In the genomic region with DNA sequence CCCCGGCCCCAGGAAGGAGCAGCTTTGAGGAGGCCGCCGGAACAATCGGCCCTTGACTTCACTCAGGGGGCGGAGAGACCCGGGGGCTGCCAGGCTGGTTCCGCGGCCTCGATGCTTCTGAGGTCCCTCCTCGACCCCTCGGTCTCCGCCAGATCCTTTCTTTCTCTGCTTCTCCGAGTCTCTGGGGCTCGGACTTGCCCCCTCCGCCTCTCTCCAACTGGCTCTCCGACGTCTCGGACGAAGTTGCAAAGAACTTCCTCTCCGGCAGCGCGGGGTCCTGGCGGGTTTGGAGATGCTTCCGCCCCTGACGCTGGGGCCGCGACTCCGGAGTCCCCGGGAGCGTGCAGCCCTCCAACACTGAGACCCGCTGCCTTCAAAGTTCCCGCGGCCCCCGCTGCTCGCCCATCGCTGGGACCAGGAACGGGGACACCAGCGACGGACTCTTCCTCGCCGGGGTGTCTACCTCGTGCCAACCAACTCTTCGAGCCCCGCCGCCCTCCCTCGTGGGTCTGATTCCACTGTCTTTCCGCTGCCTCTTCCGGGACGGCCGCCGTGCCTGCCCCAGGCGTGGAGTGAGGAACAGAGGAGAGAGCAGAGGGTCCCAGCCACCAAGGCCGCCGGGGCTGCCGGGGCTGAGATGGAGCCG, we compare ENCODE assay signal across 8 cellular contexts. TPM values are rescaled to one million over a fixed set of nuclear protein-coding genes. Genes with fewer than 3 reads are reported as not detected.
DNase-seq lines count a peak whose midpoint lies in the region; ATAC-seq and TF ChIP-seq lines count a peak whose summit lies in the region.

No MANE protein-coding gene starts in this region.

- H3K9me1 ChIP-seq in IMR-90 (ENCODE audit: insufficient read depth, low read length) = no peaks in the 10 kb centered on the region

- no peak overlapping the region for H2BK20ac ChIP-seq in IMR-90 (ENCODE audit: low read depth, low read length)

- dilution Hi-C loops in IMR-90 (cut with HindIII; ENCODE audit: low sequenced_read_pairs, unreplicated experiment) = no loop called here

- BruUV-seq in IMR-90 (replicated peaks; lab: Mats Ljungman, UMichigan) = no TSS peak

- POLR2A ChIA-PET in IMR-90 (lab: Charles Lee; ENCODE audit: unreplicated experiment) = no interaction called here

- intact Hi-C loops in IMR-90 (cut with micrococcal nuclease) = no loop called here

- peaks cover 3% of the 10 kb centered on the region; the same call in 1 of the 2 replicates for H3K4me1 ChIP-seq in IMR-90 (ENCODE audit: control insufficient read depth, insufficient read depth, low read length)

- H2AK9ac ChIP-seq in IMR-90 (replicated peaks; ENCODE audit: low read depth, low read length, poor library complexity) = no peak overlapping the region

- DNase-seq in NCI-H1092 treated with DMSO at 0.1 percent for 48 hours (lab: John Stamatoyannopoulos, UW) (peak; percentile 71), NCI-H1092 (lab: John Stamatoyannopoulos, UW) (no peak), IMR-90 (no peak), coronary artery (ENCODE audit: low spot score) (no peak), skeletal muscle cell (ENCODE audit: low read depth) (no peak), HUDEP-2 (lab: John Stamatoyannopoulos, UW; ENCODE audit: unreplicated experiment in 76 of 76) (no peak), SHP77 (lab: John Stamatoyannopoulos, UW) (no peak)
- DNase-seq in central memory CD4-positive, alpha-beta T cell = no peak

- WGBS in IMR-90 (ENCODE audit: extremely low coverage in 2 of 2, insufficient read length in 1 of 2), 2 experiments = 8% methylated on average over 12 of the region's 56 CpGs; no CpG with 5 or more reads in 1 of the 2 experiments

- peaks cover 10% of the 10 kb centered on the region for H3K9me3 ChIP-seq in IMR-90 (ENCODE audit: control insufficient read depth, insufficient read depth, low read length)

- H2BK15ac ChIP-seq in IMR-90 (ENCODE audit: low read depth, low read length) = no peak overlapping the region

- H3K18ac ChIP-seq in IMR-90 (ENCODE audit: low read depth, low read length) = no peak overlapping the region

- no peak overlapping the region for H3K14ac ChIP-seq in IMR-90 (replicated peaks; ENCODE audit: low read depth, low read length)

- no peak overlapping the region for H4K91ac ChIP-seq in IMR-90 (ENCODE audit: insufficient read depth, low read depth, low read length)

- H3K27ac ChIP-seq in IMR-90 (ENCODE audit: insufficient read depth, low read length) = no peak overlapping the region
- H3K27ac ChIP-seq in coronary artery = no peak overlapping the region

- no peak for TF ChIP-seq POLR2A in IMR-90 (IDR thresholded peaks at IDR 0.05; ENCODE audit: low read depth, low read length)

- no peak overlapping the region for H3K23ac ChIP-seq in IMR-90 (ENCODE audit: low read depth, low read length)

- in situ Hi-C loops in IMR-90 (cut with MboI; ENCODE audit: low sequenced_read_pairs) = no loop called here

- CTCF ChIA-PET in IMR-90 (lab: Yijun Ruan, JAX) = no interaction called here

- TF ChIP-seq RAD21 in IMR-90 (IDR thresholded peaks at IDR 0.05; ENCODE audit: low read length) = no peak

- H3K4me2 ChIP-seq in IMR-90 (ENCODE audit: low read depth, low read length) = no peak overlapping the region; the same call in 1 of the 2 replicates

- H3K9ac ChIP-seq in IMR-90 (ENCODE audit: low read depth, low read length) = no peak overlapping the region

- TF ChIP-seq CTCF in IMR-90 (conservative IDR thresholded peaks at IDR 0.05; ENCODE audit: low read depth, low read length) (no peak), coronary artery (IDR thresholded peaks at IDR 0.05) (no peak)

- H4K5ac ChIP-seq in IMR-90 (ENCODE audit: low read depth, low read length) = no peak overlapping the region

- no peak; the same call in 1 of the 2 replicates for ATAC-seq in IMR-90 (ENCODE audit: low read depth)

- H3K79me1 ChIP-seq in IMR-90 (ENCODE audit: low read depth in 1 of 2, low read length in 2 of 2) = no peaks in the 10 kb centered on the region

- no peak overlapping the region for H2BK120ac ChIP-seq in IMR-90 (ENCODE audit: low read depth, low read length)

- H3K4ac ChIP-seq in IMR-90 (ENCODE audit: low read depth, low read length) = no peak overlapping the region

- no peak overlapping the region for H2BK5ac ChIP-seq in IMR-90 (ENCODE audit: low read depth, low read length, poor library complexity, severe bottlenecking)

- H2AK5ac ChIP-seq in IMR-90 (ENCODE audit: low read depth, low read length) = no peak overlapping the region

- H4K8ac ChIP-seq in IMR-90 (ENCODE audit: low read depth in 2 of 2, low read length in 2 of 2) = no peak overlapping the region

- H4K20me1 ChIP-seq in IMR-90 (ENCODE audit: insufficient read depth, low read length) = peaks cover 8% of the 10 kb centered on the region; the same call in 1 of the 2 replicates

- no peak overlapping the region for H3K56ac ChIP-seq in IMR-90 (ENCODE audit: extremely low read depth, insufficient read depth, low read length)

- peak overlapping the region; percentile 13 for H2AFZ ChIP-seq in IMR-90 (replicated peaks; ENCODE audit: low read length, poor library complexity)

- no peak overlapping the region for H3K4me3 ChIP-seq in IMR-90 (ENCODE audit: insufficient read depth, low read depth, low read length)
- H3K4me3 ChIP-seq in coronary artery = peak overlapping the region; percentile 67
- H3K4me3 ChIP-seq in skeletal muscle cell (ENCODE audit: low read depth, low read length) = peak overlapping the region; percentile 20

- H3K27me3 ChIP-seq in IMR-90 (ENCODE audit: control insufficient read depth, insufficient read depth, low read length) = peaks cover 98% of the 10 kb centered on the region

- H3K36me3 ChIP-seq in IMR-90 (ENCODE audit: control insufficient read depth, insufficient read depth, low read length) = no peaks in the 10 kb centered on the region

TF ChIP-seq in IMR-90, 13 proteins besides CTCF, POLR2A, EP300 and RAD21:
- TF ChIP-seq RFX5 (IDR thresholded peaks at IDR 0.05; ENCODE audit: low read depth, low read length) (no peak), CEBPB (IDR thresholded peaks at IDR 0.05; ENCODE audit: low read depth, low read length) (no peak), MXI1 (IDR thresholded peaks at IDR 0.05; ENCODE audit: borderline replicate concordance, low read depth, low read length) (no peak)
- TF ChIP-seq, protein P1, sequence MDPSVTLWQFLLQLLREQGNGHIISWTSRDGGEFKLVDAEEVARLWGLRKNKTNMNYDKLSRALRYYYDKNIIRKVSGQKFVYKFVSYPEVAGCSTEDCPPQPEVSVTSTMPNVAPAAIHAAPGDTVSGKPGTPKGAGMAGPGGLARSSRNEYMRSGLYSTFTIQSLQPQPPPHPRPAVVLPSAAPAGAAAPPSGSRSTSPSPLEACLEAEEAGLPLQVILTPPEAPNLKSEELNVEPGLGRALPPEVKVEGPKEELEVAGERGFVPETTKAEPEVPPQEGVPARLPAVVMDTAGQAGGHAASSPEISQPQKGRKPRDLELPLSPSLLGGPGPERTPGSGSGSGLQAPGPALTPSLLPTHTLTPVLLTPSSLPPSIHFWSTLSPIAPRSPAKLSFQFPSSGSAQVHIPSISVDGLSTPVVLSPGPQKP (IDR thresholded peaks at IDR 0.05; ENCODE audit: borderline replicate concordance, low read depth, low read length) = no peak

RNA-seq across cellular contexts. Expression of a gene that starts 7.0 kb away (rescaled TPM):
- total RNA-seq in IMR-90 (2012; rRNA removed) = not detected in 2 replicates
- polyA plus RNA-seq in IMR-90 (2012; rRNA removed) = not detected in 2 replicates
- polyA plus RNA-seq in IMR-90 (2012; cell fraction: cytosol; rRNA removed) = not detected in 2 replicates
- not detected in 2 replicates for polyA plus RNA-seq in IMR-90 (2012; cell fraction: nucleus; rRNA removed; ENCODE audit: low replicate concordance)
